Comparison of ENCODE assay signal across 19 cellular contexts in the genomic region with DNA sequence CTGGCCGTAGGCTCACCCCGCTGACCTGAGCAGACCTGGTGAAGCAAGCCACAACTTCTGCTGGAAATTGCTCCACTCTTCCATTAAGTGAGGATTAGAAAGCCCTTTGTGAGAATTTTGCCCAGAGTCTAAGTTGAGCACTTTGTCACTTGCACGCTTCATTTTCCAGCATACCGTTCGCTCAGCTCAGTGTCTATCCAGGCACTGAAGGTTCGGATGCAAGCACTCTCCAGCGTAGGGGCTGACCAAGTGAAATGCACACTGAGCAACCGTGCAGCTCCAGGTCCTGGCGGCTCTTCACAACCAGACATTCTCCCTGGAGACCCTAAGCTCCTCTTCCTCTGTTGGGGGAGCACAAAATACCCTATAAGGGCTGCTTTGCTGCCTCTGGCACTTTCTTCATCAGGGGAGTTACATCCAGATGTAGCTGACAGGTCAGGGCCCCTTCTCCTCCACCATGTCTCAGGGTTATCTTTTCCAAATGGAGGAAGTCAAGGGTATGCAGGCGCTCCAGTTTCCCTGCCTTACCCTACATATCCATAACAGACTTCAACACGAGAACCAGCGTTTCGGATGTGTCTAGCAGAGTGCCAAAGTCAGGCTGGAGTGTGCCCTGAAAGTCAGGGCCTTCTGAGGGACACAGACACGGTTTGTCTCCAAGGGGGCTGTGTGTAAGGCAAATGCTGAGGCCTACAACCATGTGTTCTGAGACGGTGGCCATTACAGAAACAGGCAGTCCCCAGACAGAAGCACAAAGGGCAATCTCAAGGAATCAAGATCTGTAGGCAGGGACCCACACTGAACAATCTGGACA.
"Had no signal": no experiment of that assay in that cellular context is flagged by ENCODE, and none has a peak within 500 bp of the region (broad histone marks: within the 10 kb centered on the region; RNA-seq: fewer than 3 reads in every experiment).

No MANE protein-coding gene starts in this region.

- H3K9me3 Mint-ChIP-seq: activated CD4-positive, alpha-beta memory T cell treated with anti-CD3 and anti-CD28 coated beads for 36 hours; activated T-cell treated with anti-CD3 and anti-CD28 coated beads, Interleukin-2, amount 50 U/mL, for 4 hours; immature natural killer cell; T-helper 1 cell treated with Interleukin-12 subunit alpha and Interleukin-12 subunit beta and Interleukin-4 antibody, amounts not matched to agents 30 μg/mL and 1 μg/mL, for 36 hours had no signal

- H3K9me3 ChIP-seq: lower lobe of right lung, transverse colon had no signal

- H3K36me3 Mint-ChIP-seq: activated CD4-positive, alpha-beta memory T cell treated with anti-CD3 and anti-CD28 coated beads for 36 hours; activated naive CD8-positive, alpha-beta T cell; immature natural killer cell had no signal

- H3K4me3 Mint-ChIP-seq: activated CD4-positive, alpha-beta memory T cell treated with anti-CD3 and anti-CD28 coated beads for 36 hours; activated CD4-positive, alpha-beta T cell treated with anti-CD3 and anti-CD28 coated beads for 36 hours; activated naive CD8-positive, alpha-beta T cell; activated T-cell treated with anti-CD3 and anti-CD28 coated beads, Interleukin-2, amount 50 U/mL, for 4 hours; immature natural killer cell; T-helper 1 cell treated with Interleukin-12 subunit alpha and Interleukin-12 subunit beta and Interleukin-4 antibody, amounts not matched to agents 30 μg/mL and 1 μg/mL, for 36 hours had no signal

- H3K36me3 ChIP-seq: lower lobe of right lung, transverse colon had no signal

- DNase-seq: activated CD4-positive, alpha-beta memory T cell treated with anti-CD3 and anti-CD28 coated beads for 36 hours; activated CD4-positive, alpha-beta T cell treated with anti-CD3 and anti-CD28 coated beads for 36 hours; activated effector memory CD4-positive, alpha-beta T cell treated with anti-CD3 and anti-CD28 coated beads, Interleukin-2, amount 50 U/mL, for 16 hours; activated T-cell treated with anti-CD3 and anti-CD28 coated beads, Interleukin-2, amount 50 U/mL, for 4 hours; amniotic stem cell; central memory CD4-positive, alpha-beta T cell; effector CD8-positive, alpha-beta T cell; foreskin fibroblast; immature natural killer cell; left cardiac atrium; lower lobe of right lung; naive B cell; stimulated activated CD4-positive, alpha-beta T cell treated with anti-CD3 and anti-CD28 coated beads, Interleukin-15, amount 100 ng/mL, for 24 hours; stimulated activated CD4-positive, alpha-beta T cell treated with anti-CD3 and anti-CD28 coated beads, Interleukin-4, amount 100 ng/mL, for 24 hours; stimulated activated naive CD4-positive, alpha-beta T cell treated with Interleukin-2 at 50 U/mL for 16 hours; substantia nigra; transverse colon had no signal

- H3K27ac ChIP-seq: lower lobe of right lung, transverse colon had no signal

- H3K4me3 ChIP-seq: lower lobe of right lung, transverse colon had no signal

- ATAC-seq: activated CD4-positive, alpha-beta T cell treated with anti-CD3 and anti-CD28 coated beads for 36 hours; activated T-cell treated with anti-CD3 and anti-CD28 coated beads, Interleukin-2, amount 50 U/mL, for 4 hours; left cardiac atrium; lower lobe of right lung had no signal

- H3K27ac Mint-ChIP-seq: activated CD4-positive, alpha-beta memory T cell treated with anti-CD3 and anti-CD28 coated beads for 36 hours; activated CD4-positive, alpha-beta T cell treated with anti-CD3 and anti-CD28 coated beads for 36 hours; activated naive CD8-positive, alpha-beta T cell; immature natural killer cell; T-helper 1 cell treated with Interleukin-12 subunit alpha and Interleukin-12 subunit beta and Interleukin-4 antibody, amounts not matched to agents 30 μg/mL and 1 μg/mL, for 36 hours had no signal

- H3K4me1 Mint-ChIP-seq: activated CD4-positive, alpha-beta T cell treated with anti-CD3 and anti-CD28 coated beads for 36 hours; immature natural killer cell had no signal
